14 cellular contexts compared by ENCODE assay signal in genomic region chr12:63206908-63207307, GRCh38. TPM values are rescaled to one million over a fixed set of nuclear protein-coding genes. Genes with fewer than 3 reads are reported as not detected.
A peak's percentile ranks its signal among the peaks of the same experiment; 100 is the strongest.
DNase-seq lines count a peak whose midpoint lies in the region; ATAC-seq, FAIRE-seq and TF ChIP-seq lines count a peak whose summit lies in the region.
"Had no signal": no experiment of that assay in that cellular context is flagged by ENCODE, and none has a peak within 500 bp of the region (broad histone marks: within the 10 kb centered on the region; RNA-seq: fewer than 3 reads in every experiment).

No MANE protein-coding gene starts in this region.

- no peaks in the 10 kb centered on the region for H3K9me3 ChIP-seq in left ventricle myocardium inferior (replicated peaks)
- no peaks in the 10 kb centered on the region for H3K9me3 ChIP-seq in PC-3 (ENCODE audit: low read length)
- no peaks in the 10 kb centered on the region for H3K9me3 ChIP-seq in effector memory CD4-positive, alpha-beta T cell (ENCODE audit: control insufficient read depth, low read length)
- H3K9me3 ChIP-seq: heart left ventricle had no signal

- ATAC-seq in Right ventricle myocardium inferior: peak; percentile 54
- no peak for ATAC-seq in PC-3
- ATAC-seq in GM19395 (IDR thresholded peaks at IDR 0.05; ENCODE audit: unreplicated experiment): no peak
- ATAC-seq: stimulated activated naive CD8-positive, alpha-beta T cell treated with anti-CD3 and anti-CD28 coated beads, Interleukin-15, Interleukin-2, amounts not matched to agents 100 U/mL and 50 U/mL, for 24 hours had no signal

- H3K4me1 ChIP-seq in left ventricle myocardium inferior: peaks cover 11% of the 10 kb centered on the region
- no peaks in the 10 kb centered on the region for H3K4me1 ChIP-seq in PC-3 (ENCODE audit: insufficient read depth, low read length)
- H3K4me1 ChIP-seq in effector memory CD4-positive, alpha-beta T cell (ENCODE audit: control insufficient read depth, insufficient read depth, low read length, poor library complexity, severe bottlenecking): no peaks in the 10 kb centered on the region

- H2AFZ ChIP-seq in PC-3 (ENCODE audit: low read length): no peak overlapping the region
- H2AFZ ChIP-seq: PC-9 had no signal

- intact Hi-C loops in Right ventricle myocardium inferior (cut with DNase I): no loop called here
- intact Hi-C loops in left ventricle myocardium inferior (cut with micrococcal nuclease): no loop called here
- intact Hi-C loops in PC-3 (cut with micrococcal nuclease): no loop called here

- no peak overlapping the region for H3K27ac ChIP-seq in left ventricle myocardium inferior (replicated peaks)
- H3K27ac ChIP-seq in PC-3 (ENCODE audit: low read length): no peak overlapping the region
- H3K27ac ChIP-seq in effector memory CD4-positive, alpha-beta T cell (ENCODE audit: insufficient read depth, low read length, poor library complexity, severe bottlenecking): no peak overlapping the region
- H3K27ac ChIP-seq: heart left ventricle, KMS-11, PC-9 had no signal

- no peak overlapping the region for H3K9ac ChIP-seq in PC-3 (ENCODE audit: low read length)
- H3K9ac ChIP-seq: KMS-11 had no signal

- H4K20me1 ChIP-seq in PC-3 (ENCODE audit: low read length): no peaks in the 10 kb centered on the region

- H3K27me3 ChIP-seq in left ventricle myocardium inferior (ENCODE audit: low read depth) (no peaks in the 10 kb centered on the region), PC-3 (ENCODE audit: low read length) (peaks cover 27% of the 10 kb centered on the region; the same call in 1 of the 2 replicates)
- H3K27me3 ChIP-seq in effector memory CD4-positive, alpha-beta T cell (replicated peaks; ENCODE audit: control insufficient read depth, insufficient read depth, low read length, poor library complexity, severe bottlenecking): no peaks in the 10 kb centered on the region
- H3K27me3 ChIP-seq: heart left ventricle had no signal

- DNase-seq in Right ventricle myocardium inferior (ENCODE audit: missing footprints) (peak; percentile 37), left ventricle myocardium inferior (no peak), PC-3 (peak; percentile 34), foreskin melanocyte (peak; percentile 85), urothelium cell line (ENCODE audit: low spot score) (peak; percentile 11)
- no peak for DNase-seq in effector memory CD4-positive, alpha-beta T cell
- no peak for DNase-seq in activated CD4-positive, alpha-beta T cell treated with anti-CD3 and anti-CD28 coated beads for 4 hours
- DNase-seq: activated T-cell treated with anti-CD3 and anti-CD28 coated beads, Interleukin-2, amount 50 U/mL, for 48 hours; central memory CD4-positive, alpha-beta T cell; PC-9; stimulated activated naive CD8-positive, alpha-beta T cell treated with anti-CD3 and anti-CD28 coated beads, Interleukin-15, Interleukin-2, amounts not matched to agents 100 U/mL and 50 U/mL, for 24 hours had no signal

- no peaks in the 10 kb centered on the region for H3K9me2 ChIP-seq in PC-3 (replicated peaks; ENCODE audit: low read length)

- no peak for FAIRE-seq in urothelium cell line (lab: Jason Lieb, UNC)

- no peaks in the 10 kb centered on the region for H3K79me2 ChIP-seq in PC-3 (ENCODE audit: low read length)

- H3F3A ChIP-seq in PC-3 (ENCODE audit: low read length, unreplicated experiment): no peaks in the 10 kb centered on the region

- TF ChIP-seq CTCF in left ventricle myocardium inferior (IDR thresholded peaks at IDR 0.05; ENCODE audit: borderline replicate concordance) (no peak), PC-3 (conservative IDR thresholded peaks at IDR 0.05; ENCODE audit: low read depth, low read length) (no peak)

- H3K36me3 ChIP-seq in left ventricle myocardium inferior (no peaks in the 10 kb centered on the region), PC-3 (ENCODE audit: low read depth, low read length) (no peaks in the 10 kb centered on the region)
- H3K36me3 ChIP-seq in effector memory CD4-positive, alpha-beta T cell (ENCODE audit: control insufficient read depth, insufficient read depth, low read length): no peaks in the 10 kb centered on the region
- H3K36me3 ChIP-seq: heart left ventricle had no signal

- POLR2A ChIA-PET in PC-3 (lab: Charles Lee; ENCODE audit: unreplicated experiment): no interaction called here

- BruUV-seq in PC-3 (replicated peaks; lab: Mats Ljungman, UMichigan): no TSS peak

- H3K4me2 ChIP-seq in PC-3 (ENCODE audit: low read length): no peak overlapping the region
- H3K4me2 ChIP-seq: KMS-11, PC-9 had no signal

- CTCF ChIA-PET in PC-3 (lab: Charles Lee): no interaction called here

- no peak overlapping the region for H3K4me3 ChIP-seq in left ventricle myocardium inferior
- no peak overlapping the region for H3K4me3 ChIP-seq in PC-3 (ENCODE audit: low read length)
- H3K4me3 ChIP-seq in effector memory CD4-positive, alpha-beta T cell (ENCODE audit: insufficient read depth, low read depth, low read length, poor library complexity, severe bottlenecking): no peak overlapping the region
- H3K4me3 ChIP-seq: heart left ventricle, PC-9 had no signal

RNA-seq across cellular contexts. Expression of gene AVPR1A, which starts 55.9 kb away (rescaled TPM):
- 2.1 TPM for total RNA-seq in Right ventricle myocardium inferior
- total RNA-seq in left ventricle myocardium inferior: 1.3 TPM
- not detected in 2 replicates for total RNA-seq in PC-3 (2014; rRNA removed)
- total RNA-seq: PC-9 had no signal

Comparison
In these comparisons a context has a peak if more than half of its experiments do, and no peak if none do; other contexts are left out.
1. DNase-seq: peak in Right ventricle myocardium inferior (single experiment), PC-3 (single experiment), foreskin melanocyte (single experiment) and urothelium cell line (single experiment); none in left ventricle myocardium inferior (single experiment), effector memory CD4-positive, alpha-beta T cell (0 of 3) and activated CD4-positive, alpha-beta T cell treated with anti-CD3 and anti-CD28 coated beads for 4 hours (0 of 2).